In the genomic region with DNA sequence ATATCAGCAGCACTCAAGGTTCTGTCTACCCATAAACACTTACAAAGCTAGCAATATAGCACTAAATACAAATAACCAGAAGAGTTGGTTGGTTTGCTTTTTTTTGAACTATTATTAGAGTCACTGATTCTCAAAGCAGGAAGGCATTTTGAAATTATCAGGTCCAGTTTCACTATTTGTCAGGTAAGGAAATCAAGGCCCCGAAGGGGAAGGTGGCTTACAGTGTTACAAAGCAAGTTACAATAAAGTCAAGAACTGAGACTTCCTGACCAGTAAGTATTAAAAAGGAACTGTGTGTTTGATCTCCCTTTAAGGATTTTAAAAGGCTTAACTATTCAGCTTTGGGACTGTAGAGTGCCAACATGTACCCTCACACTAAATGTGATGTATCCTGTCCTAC, we compare ENCODE assay signal across 11 cellular contexts. TPM values are rescaled to one million over a fixed set of nuclear protein-coding genes. Genes with fewer than 3 reads are reported as not detected.
A peak's percentile ranks its signal among the peaks of the same experiment; 100 is the strongest.
DNase-seq lines count a peak whose midpoint lies in the region; ATAC-seq and TF ChIP-seq lines count a peak whose summit lies in the region.
"Had no signal": no experiment of that assay in that cellular context is flagged by ENCODE, and none has a peak within 500 bp of the region (broad histone marks: within the 10 kb centered on the region; RNA-seq: fewer than 3 reads in every experiment).

No MANE protein-coding gene starts in this region.

- peak; percentile 51 for DNase-seq in GM20000 (ENCODE audit: low spot score)
- DNase-seq in NCI-H2107 (lab: John Stamatoyannopoulos, UW) = no peak
- no peak for DNase-seq in hypothalamus (lab: John Stamatoyannopoulos, UW)
- no peak for DNase-seq in ovary
- DNase-seq in NCI-H1048 (lab: John Stamatoyannopoulos, UW) = no peak
- DNase-seq: effector CD4-positive, alpha-beta T cell; psoas muscle; RPMI8226 had no signal

- TF ChIP-seq CTCF in GM20000 (IDR thresholded peaks at IDR 0.05; ENCODE audit: extremely low read depth, missing control alignments) = no peak
- TF ChIP-seq CTCF in ovary (IDR thresholded peaks at IDR 0.05) = no peak

- H3K27me3 ChIP-seq in ovary = no peaks in the 10 kb centered on the region

- intact Hi-C loops in ovary (cut with DNase I) = no loop called here

- WGBS in ovary, 3 donors = 80 to 93% (median 89%) methylated on average over 1 of the region's 1 CpG

- no peak for TF ChIP-seq POLR2A in ovary (IDR thresholded peaks at IDR 0.05)

- no peak overlapping the region for H3K4me3 ChIP-seq in ovary
- H3K4me3 ChIP-seq: psoas muscle had no signal

- ATAC-seq in GM18499 (IDR thresholded peaks at IDR 0.05; ENCODE audit: insufficient read depth, unreplicated experiment) = peak; percentile 51
- ATAC-seq in HG03196 (IDR thresholded peaks at IDR 0.05; ENCODE audit: unreplicated experiment) = peak; percentile 75
- ATAC-seq: psoas muscle had no signal

- no peak for TF ChIP-seq EP300 in ovary (IDR thresholded peaks at IDR 0.05)

- no peaks in the 10 kb centered on the region for H3K36me3 ChIP-seq in ovary

- peaks cover 3% of the 10 kb centered on the region for H3K4me1 ChIP-seq in ovary (ENCODE audit: insufficient read depth)

- peak overlapping the region; percentile 39 for H3K27ac ChIP-seq in cingulate gyrus (ENCODE audit: low read depth, low read length)
- no peak overlapping the region for H3K27ac ChIP-seq in ovary

- no peaks in the 10 kb centered on the region for H3K9me3 ChIP-seq in ovary
- H3K9me3 ChIP-seq: psoas muscle had no signal

RNA-seq across cellular contexts. Expression of gene C5orf15, which starts 10.8 kb away (rescaled TPM):
- total RNA-seq in ovary = 10 to 100 TPM; 26.9 to 62.2 (median 33.4) TPM
- polyA plus RNA-seq in ovary = 100 to 1,000 TPM in 1 of 2 donors, 10 to 100 TPM in 1; 46.0 to 102 TPM

RNA-seq across cellular contexts. Expression of gene VDAC1, which starts 47.2 kb away (rescaled TPM):
- total RNA-seq in ovary = 10 to 100 TPM; 41.1 to 95.1 (median 89.9) TPM
- polyA plus RNA-seq in ovary = 100 to 1,000 TPM in 1 of 2 donors, 10 to 100 TPM in 1; 50.0 to 171 TPM
